23 cellular contexts compared by ENCODE assay signal in the genomic region with DNA sequence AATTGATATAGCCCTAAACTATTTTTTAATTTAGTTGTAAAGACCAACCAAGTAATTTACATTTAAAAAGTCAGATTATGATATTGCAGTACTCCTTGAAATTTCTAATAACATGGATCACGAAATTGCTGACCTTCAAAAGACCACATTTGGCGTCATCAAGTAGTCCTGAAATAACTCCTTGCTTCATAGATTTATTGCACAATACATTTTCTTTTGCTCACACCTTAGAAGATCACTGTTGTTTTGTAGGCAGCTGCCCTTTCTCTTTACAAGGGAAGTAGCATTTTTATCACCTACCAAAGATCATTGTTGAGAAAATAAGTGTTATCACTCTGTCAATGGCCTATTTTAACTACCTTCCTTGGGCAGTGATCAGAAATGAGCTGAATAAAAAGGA.
"Had no signal": no experiment of that assay in that cellular context is flagged by ENCODE, and none has a peak within 500 bp of the region (broad histone marks: within the 10 kb centered on the region; RNA-seq: fewer than 3 reads in every experiment).

No MANE protein-coding gene starts in this region.

- H3K36me3 ChIP-seq: brain microvascular endothelial cell had no signal

- H3K27me3 Mint-ChIP-seq: activated CD8-positive, alpha-beta memory T cell treated with anti-CD3 and anti-CD28 coated beads, Interleukin-2, amount 10 ng/mL, durations not matched to agents 7 days and 5 days; activated naive CD8-positive, alpha-beta T cell treated with anti-CD3 and anti-CD28 coated beads, Interleukin-2, amount 50 U/mL, for 24 hours; activated T-cell treated with anti-CD3 and anti-CD28 coated beads, Interleukin-2, amount 50 U/mL, for 24 hours had no signal

- H3K4me3 Mint-ChIP-seq: activated CD8-positive, alpha-beta memory T cell treated with anti-CD3 and anti-CD28 coated beads, Interleukin-2, amount 10 ng/mL, durations not matched to agents 7 days and 5 days; activated naive CD8-positive, alpha-beta T cell treated with anti-CD3 and anti-CD28 coated beads, Interleukin-2, amount 50 U/mL, for 24 hours; activated T-cell treated with anti-CD3 and anti-CD28 coated beads, Interleukin-2, amount 50 U/mL, for 24 hours had no signal

- ATAC-seq: activated CD4-positive, CD25-positive, alpha-beta regulatory T cell treated with anti-CD3 and anti-CD28 coated beads, Interleukin-2, amount 50 U/mL, for 24 hours; activated CD8-positive, alpha-beta memory T cell treated with anti-CD3 and anti-CD28 coated beads, Interleukin-2, amount 10 ng/mL, durations not matched to agents 7 days and 5 days; activated naive CD4-positive, alpha-beta T cell treated with anti-CD3 and anti-CD28 coated beads, Interleukin-2, amount 50 U/mL, for 72 hours; activated naive CD8-positive, alpha-beta T cell treated with anti-CD3 and anti-CD28 coated beads, Interleukin-2, amount 50 U/mL, for 24 hours; SK-N-SH treated with all-trans-retinoic acid at 6 μM for 48 hours had no signal

- DNase-seq: activated CD4-positive, alpha-beta T cell treated with anti-CD3 and anti-CD28 coated beads for 4 hours; activated CD4-positive, alpha-beta T cell treated with anti-CD3 and anti-CD28 coated beads, Interleukin-2, amount 50 U/mL, for 4 hours; activated CD8-positive, alpha-beta memory T cell treated with anti-CD3 and anti-CD28 coated beads, Interleukin-2, amount 10 ng/mL, durations not matched to agents 7 days and 5 days; activated effector memory CD4-positive, alpha-beta T cell treated with anti-CD3 and anti-CD28 coated beads, Interleukin-2, amount 50 U/mL, for 16 hours; activated naive CD4-positive, alpha-beta T cell treated with Interleukin-2 at 50 U/mL for 16 hours; activated naive CD8-positive, alpha-beta T cell treated with anti-CD3 and anti-CD28 coated beads, Interleukin-2, amount 50 U/mL, for 24 hours; activated T-cell treated with anti-CD3 and anti-CD28 coated beads, Interleukin-2, amount 50 U/mL, for 24 hours; amygdala; brain microvascular endothelial cell; KG1; NCI-H1092; NCI-H1417; NCI-H1930; NCI-H2171; NCI-H2227 treated with DMSO at 0.1 percent for 48 hours; NCI-H446 treated with DMSO at 0.1 percent for 48 hours; NCI-H526; NCI-H774; SIG-M5; SW 1271 had no signal

- H3K4me1 Mint-ChIP-seq: activated CD8-positive, alpha-beta memory T cell treated with anti-CD3 and anti-CD28 coated beads, Interleukin-2, amount 10 ng/mL, durations not matched to agents 7 days and 5 days; activated naive CD8-positive, alpha-beta T cell treated with anti-CD3 and anti-CD28 coated beads, Interleukin-2, amount 50 U/mL, for 24 hours had no signal

- H3K27ac Mint-ChIP-seq: activated CD8-positive, alpha-beta memory T cell treated with anti-CD3 and anti-CD28 coated beads, Interleukin-2, amount 10 ng/mL, durations not matched to agents 7 days and 5 days; activated naive CD4-positive, alpha-beta T cell treated with anti-CD3 and anti-CD28 coated beads, Interleukin-2, amount 50 U/mL, for 72 hours; activated naive CD8-positive, alpha-beta T cell treated with anti-CD3 and anti-CD28 coated beads, Interleukin-2, amount 50 U/mL, for 24 hours; activated T-cell treated with anti-CD3 and anti-CD28 coated beads, Interleukin-2, amount 50 U/mL, for 24 hours had no signal

- H3K27me3 ChIP-seq: brain microvascular endothelial cell had no signal

- H3K27ac ChIP-seq: brain microvascular endothelial cell had no signal

- H3K36me3 Mint-ChIP-seq: activated CD8-positive, alpha-beta memory T cell treated with anti-CD3 and anti-CD28 coated beads, Interleukin-2, amount 10 ng/mL, durations not matched to agents 7 days and 5 days; activated naive CD4-positive, alpha-beta T cell treated with anti-CD3 and anti-CD28 coated beads, Interleukin-2, amount 50 U/mL, for 72 hours had no signal
